In the genomic region with DNA sequence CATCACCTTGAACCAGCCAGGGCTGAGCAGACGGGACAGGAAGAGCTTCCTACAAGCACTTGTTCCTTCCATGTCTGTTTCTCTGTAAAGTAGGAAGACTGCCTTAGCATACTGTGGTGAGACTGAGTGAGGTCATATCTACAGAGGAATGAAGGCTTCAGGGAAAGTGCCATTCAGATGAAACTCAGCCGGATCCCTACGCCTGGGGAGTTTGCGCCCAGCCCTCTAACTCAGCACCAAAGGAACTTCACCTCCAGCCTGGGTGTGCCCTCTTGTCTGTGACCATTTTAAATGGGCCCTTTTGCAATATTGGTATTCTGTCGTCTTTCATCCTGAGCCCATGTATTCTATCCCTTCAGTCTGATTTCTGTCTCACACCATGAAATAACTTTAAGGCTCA, we compare ENCODE assay signal across 16 cellular contexts.
DNase-seq lines count a peak whose midpoint lies in the region; TF ChIP-seq lines count a peak whose summit lies in the region.
"Had no signal": no experiment of that assay in that cellular context is flagged by ENCODE, and none has a peak within 500 bp of the region (broad histone marks: within the 10 kb centered on the region; RNA-seq: fewer than 3 reads in every experiment).

No MANE protein-coding gene starts in this region.

- no peaks in the 10 kb centered on the region for H3K27me3 ChIP-seq in smooth muscle cell (ENCODE audit: low read depth)
- no peaks in the 10 kb centered on the region for H3K27me3 ChIP-seq in breast epithelium

- WGBS in smooth muscle cell (ENCODE audit: low lambda C conversion rate): 83% methylated on average over 5 of the region's 5 CpGs

- no peaks in the 10 kb centered on the region for H4K20me1 ChIP-seq in smooth muscle cell (ENCODE audit: low read depth)

- no peak overlapping the region for H2AFZ ChIP-seq in smooth muscle cell (ENCODE audit: low read depth)
- H2AFZ ChIP-seq: GM23338 had no signal

- H3K27me3 Mint-ChIP-seq in endothelial cell (ENCODE audit: unreplicated experiment): peaks cover 4% of the 10 kb centered on the region

- intact Hi-C loops in breast epithelium (cut with DNase I; ENCODE audit: low total_unique reads): no loop called here

- no peaks in the 10 kb centered on the region for H3K79me2 ChIP-seq in smooth muscle cell (ENCODE audit: low read depth)

- H3K9me3 ChIP-seq in smooth muscle cell (replicated peaks; ENCODE audit: low read depth) (no peaks in the 10 kb centered on the region), breast epithelium (no peaks in the 10 kb centered on the region)

- peaks cover 5% of the 10 kb centered on the region for H3K36me3 Mint-ChIP-seq in endothelial cell (ENCODE audit: low read depth, unreplicated experiment)
- H3K36me3 Mint-ChIP-seq: CD4-positive, alpha-beta memory T cell had no signal

- no peaks in the 10 kb centered on the region for H3K9me3 Mint-ChIP-seq in endothelial cell (ENCODE audit: unreplicated experiment)
- H3K9me3 Mint-ChIP-seq: GM23338, H9 had no signal

- H3K9ac ChIP-seq in smooth muscle cell (ENCODE audit: low read depth): no peak overlapping the region

- H3K4me1 ChIP-seq in smooth muscle cell (ENCODE audit: low read depth): no peaks in the 10 kb centered on the region
- peaks cover 0 to under 1% of the 10 kb centered on the region in 2 donors for H3K4me1 ChIP-seq in breast epithelium

- H3K27ac ChIP-seq in smooth muscle cell (ENCODE audit: low read depth) (peak overlapping the region; percentile 45), breast epithelium (no peak overlapping the region)

- H3F3A ChIP-seq in smooth muscle cell (ENCODE audit: low read depth): peaks cover 7% of the 10 kb centered on the region

- H3K4me3 Mint-ChIP-seq in endothelial cell (ENCODE audit: unreplicated experiment): no peak overlapping the region
- H3K4me3 Mint-ChIP-seq: B cell; CD4-positive, alpha-beta memory T cell; GM23338; H9 had no signal

- H3K36me3 ChIP-seq in smooth muscle cell (ENCODE audit: low read depth) (no peaks in the 10 kb centered on the region), breast epithelium (no peaks in the 10 kb centered on the region)

- peak overlapping the region; percentile 50 for H3K27ac Mint-ChIP-seq in endothelial cell (ENCODE audit: unreplicated experiment)
- H3K27ac Mint-ChIP-seq: B cell; CD4-positive, alpha-beta memory T cell; GM23338; H9 had no signal

- TF ChIP-seq CTCF in endothelial cell (IDR thresholded peaks at IDR 0.05; ENCODE audit: unreplicated experiment) (no peak), smooth muscle cell (IDR thresholded peaks at IDR 0.05; ENCODE audit: borderline replicate concordance, insufficient read depth, poor library complexity, severe bottlenecking) (no peak), breast epithelium (IDR thresholded peaks at IDR 0.05) (no peak)

- TF ChIP-seq POLR2A in breast epithelium (IDR thresholded peaks at IDR 0.05): no peak

- H3K4me2 ChIP-seq in smooth muscle cell: no peak overlapping the region
- H3K4me2 ChIP-seq: GM23338 had no signal

- peaks cover 32% of the 10 kb centered on the region for H3K4me1 Mint-ChIP-seq in endothelial cell (ENCODE audit: unreplicated experiment)
- H3K4me1 Mint-ChIP-seq: B cell; CD4-positive, alpha-beta memory T cell had no signal

- peak; percentile 10 for DNase-seq in ELR (ENCODE audit: low read depth)
- DNase-seq in endothelial cell (ENCODE audit: low spot score): no peak
- no peak for DNase-seq in smooth muscle cell (lab: John Stamatoyannopoulos, UW; ENCODE audit: unreplicated experiment)
- DNase-seq in cerebellum (ENCODE audit: low spot score): no peak
- no peak for DNase-seq in breast epithelium (ENCODE audit: low spot score in 2 of 2)
- DNase-seq in NCI-H1417 treated with DMSO at 0.1 percent for 48 hours (lab: John Stamatoyannopoulos, UW): no peak
- DNase-seq: C1 segment of cervical spinal cord; Calu3; CD4-positive, alpha-beta memory T cell; COR-L47; DMS53; DMS79 treated with DMSO at 0.1 percent for 48 hours; H9 had no signal

- H3K4me3 ChIP-seq in smooth muscle cell (no peak overlapping the region), breast epithelium (no peak overlapping the region)
- H3K4me3 ChIP-seq: GM12878, GM23338 had no signal
